ENCODE assay signal across 12 cellular contexts in the genomic region with DNA sequence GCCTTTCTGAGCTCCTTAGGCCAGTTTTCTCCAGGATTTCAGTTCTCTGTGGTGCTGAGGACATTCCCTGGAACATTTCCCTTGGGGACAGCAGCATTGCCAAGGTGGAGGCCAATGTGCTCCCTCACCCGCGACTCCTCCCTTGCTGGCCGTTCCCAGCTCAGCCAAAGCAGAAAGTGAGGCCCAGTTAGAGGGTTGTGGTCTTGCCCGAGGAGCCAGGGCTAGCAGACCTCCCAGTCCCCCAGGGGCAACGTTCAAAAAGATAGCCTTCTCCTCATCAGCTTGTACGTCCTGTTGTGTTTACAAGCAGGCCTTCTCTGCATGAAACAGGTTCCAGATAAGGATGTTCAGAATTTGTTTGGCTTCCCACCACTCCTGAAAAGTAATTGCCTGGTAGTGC.
DNase-seq lines count a peak whose midpoint lies in the region; ATAC-seq, FAIRE-seq and TF ChIP-seq lines count a peak whose summit lies in the region.
"Had no signal": no experiment of that assay in that cellular context is flagged by ENCODE, and none has a peak within 500 bp of the region (broad histone marks: within the 10 kb centered on the region; RNA-seq: fewer than 3 reads in every experiment).

No MANE protein-coding gene starts in this region.

- peaks cover 21% of the 10 kb centered on the region for H3K4me1 Mint-ChIP-seq in type B pancreatic cell (ENCODE audit: unreplicated experiment)

- H4K20me1 ChIP-seq in K562 (replicated peaks; ENCODE audit: control insufficient read depth, insufficient read depth, low read length) = no peaks in the 10 kb centered on the region

- H3K4me3 ChIP-seq in K562 (no peak overlapping the region), mesodermal cell (ENCODE audit: extremely low read depth, insufficient read depth, low read length, poor library complexity, severe bottlenecking) (no peak overlapping the region)

- H3K27me3 Mint-ChIP-seq in type B pancreatic cell = peaks cover 19% of the 10 kb centered on the region

- peak overlapping the region; percentile 67 for H3K4me2 ChIP-seq in K562 (ENCODE audit: insufficient read depth, low read length)

- H3K9me3 Mint-ChIP-seq in type B pancreatic cell = peaks cover under 1% of the 10 kb centered on the region
- H3K9me3 Mint-ChIP-seq: activated T-cell treated with anti-CD3 and anti-CD28 coated beads, Interleukin-2, amount 50 U/mL, for 72 hours had no signal

- TF ChIP-seq POLR2A in K562 (conservative IDR thresholded peaks at IDR 0.05) = no peak

- H2AFZ ChIP-seq in K562 (ENCODE audit: low read depth, low read length) = peak overlapping the region; percentile 88

- peak; percentile 60 for DNase-seq in DMS53 (lab: John Stamatoyannopoulos, UW)
- DNase-seq in DMS53 treated with DMSO at 0.1 percent for 48 hours (lab: John Stamatoyannopoulos, UW; ENCODE audit: unreplicated experiment) = no peak
- DNase-seq in K562 (ENCODE audit: extremely low read depth in 1 of 4, low spot score in 3 of 4) = peak; percentile 15 to 49 (median 20)
- no peak for DNase-seq in type B pancreatic cell (ENCODE audit: extremely low spot score, unreplicated experiment)
- no peak for DNase-seq in posterior cingulate gyrus
- DNase-seq in COR-L47 (lab: John Stamatoyannopoulos, UW) = no peak
- DNase-seq: activated T-cell treated with anti-CD3 and anti-CD28 coated beads, Interleukin-2, amount 50 U/mL, for 72 hours; dermis blood vessel endothelial cell; NCI-H524 had no signal

- BruUV-seq in K562 (replicated peaks; lab: Mats Ljungman, UMichigan) = no TSS peak

- H3K4me3 Mint-ChIP-seq in type B pancreatic cell = no peak overlapping the region

- no peaks in the 10 kb centered on the region for H3K9me3 ChIP-seq in K562 (replicated peaks; ENCODE audit: control insufficient read depth, insufficient read depth, low read depth, low read length)
- H3K9me3 ChIP-seq in mesodermal cell (ENCODE audit: control insufficient read depth, low read length) = no peaks in the 10 kb centered on the region

- no peak for TF ChIP-seq EP300 in K562 (IDR thresholded peaks at IDR 0.05; ENCODE audit: low read length)

- in situ Hi-C loops in K562 (cut with MboI) = no loop called here

- POLR2A ChIA-PET in K562 (lab: Yijun Ruan, JAX) = interaction anchor here (0.6 kb wide), 1 partner anchor 1045 kb away, joined by 4 read pairs; no protein-coding TSS in a partner anchor

- H3K36me3 Mint-ChIP-seq in type B pancreatic cell = no peaks in the 10 kb centered on the region

- CTCF ChIA-PET in K562 (lab: Yijun Ruan, JAX; ENCODE audit: low intra/inter-chr PET ratio) = interaction anchor here (0.7 kb wide), 1 partner anchor 50 kb away, joined by 3 read pairs; no protein-coding TSS in a partner anchor

- H3K27ac ChIP-seq in K562 (ENCODE audit: extremely low read depth, low read depth, low read length) (peak overlapping the region; percentile 94), mesodermal cell (ENCODE audit: low read depth, low read length, severe bottlenecking) (peak overlapping the region; percentile 92)
- H3K27ac ChIP-seq: 22Rv1 had no signal

- no peaks in the 10 kb centered on the region for H3K79me2 ChIP-seq in K562 (ENCODE audit: control insufficient read depth, insufficient read depth, low read length)

- FAIRE-seq in K562 (lab: Jason Lieb, UNC) = peak; percentile 79

- ATAC-seq in K562 (peak; percentile 2; the same call in 1 of the 3 replicates), GM19395 (IDR thresholded peaks at IDR 0.05; ENCODE audit: unreplicated experiment) (no peak)

- H3K36me3 ChIP-seq in K562 (ENCODE audit: control insufficient read depth, insufficient read depth, low read length) (no peaks in the 10 kb centered on the region), mesodermal cell (ENCODE audit: control insufficient read depth, insufficient read depth, low read length) (no peaks in the 10 kb centered on the region)

- H3K9me1 ChIP-seq in K562 (ENCODE audit: control insufficient read depth, insufficient read depth, low read length) = no peaks in the 10 kb centered on the region

- H3K9ac ChIP-seq in K562 (ENCODE audit: insufficient read depth in 1 of 2, low read depth in 2 of 2, low read length in 2 of 2) = peak overlapping the region; percentile 53 to 69; a peak in 2 of 4 replicates

- peak overlapping the region; percentile 73 for H3K27ac Mint-ChIP-seq in type B pancreatic cell
- H3K27ac Mint-ChIP-seq: activated T-cell treated with anti-CD3 and anti-CD28 coated beads, Interleukin-2, amount 50 U/mL, for 72 hours had no signal

- TF ChIP-seq RAD21 in K562 (CRISPR knock-in tag; conservative IDR thresholded peaks at IDR 0.05 in 1 of 2, IDR thresholded peaks at IDR 0.05 in 1 of 2) = no peak

- 25% methylated on average over 5 of the region's 6 CpGs for WGBS in K562 (ENCODE audit: insufficient coverage, low coverage, missing lambda C conversion rate)
- 88 to 100% methylated on average over 2 to 3 of the region's 6 CpGs for WGBS in mesodermal cell (ENCODE audit: insufficient coverage in 2 of 2), 2 experiments

- intact Hi-C loops in K562 (cut with micrococcal nuclease) = no loop called here
- intact Hi-C loops in posterior cingulate gyrus (cut with DNase I) = loop anchor here (5.0 kb wide), 1 partner anchor 142 kb away; no protein-coding TSS in a partner anchor

- no peak for TF ChIP-seq CTCF in K562 (IDR thresholded peaks at IDR 0.05 in 2 of 3, conservative IDR thresholded peaks at IDR 0.05 in 1 of 3; ENCODE audit: insufficient read depth in 2 of 3, low read depth in 1 of 3, low read length in 3 of 3)
- TF ChIP-seq CTCF in type B pancreatic cell (conservative IDR thresholded peaks at IDR 0.05) = no peak

- H3K4me1 ChIP-seq in K562 (replicated peaks in 1 of 2; ENCODE audit: control insufficient read depth in 2 of 2, insufficient read depth in 2 of 2, low read length in 2 of 2) = peaks cover 22 to 50% of the 10 kb centered on the region in 2 experiments; a peak in 4 of 5 replicates
- peaks cover 38% of the 10 kb centered on the region for H3K4me1 ChIP-seq in mesodermal cell (ENCODE audit: control insufficient read depth, insufficient read depth, low read length, poor library complexity, severe bottlenecking)

- H3K27me3 ChIP-seq in K562 (ENCODE audit: control insufficient read depth in 2 of 2, insufficient read depth in 2 of 2, low read length in 2 of 2) = no peaks in the 10 kb centered on the region

TF ChIP-seq in K562, 482 proteins besides CTCF, POLR2A, EP300 and RAD21 (continues in another document):
- TF ChIP-seq, protein P1, sequence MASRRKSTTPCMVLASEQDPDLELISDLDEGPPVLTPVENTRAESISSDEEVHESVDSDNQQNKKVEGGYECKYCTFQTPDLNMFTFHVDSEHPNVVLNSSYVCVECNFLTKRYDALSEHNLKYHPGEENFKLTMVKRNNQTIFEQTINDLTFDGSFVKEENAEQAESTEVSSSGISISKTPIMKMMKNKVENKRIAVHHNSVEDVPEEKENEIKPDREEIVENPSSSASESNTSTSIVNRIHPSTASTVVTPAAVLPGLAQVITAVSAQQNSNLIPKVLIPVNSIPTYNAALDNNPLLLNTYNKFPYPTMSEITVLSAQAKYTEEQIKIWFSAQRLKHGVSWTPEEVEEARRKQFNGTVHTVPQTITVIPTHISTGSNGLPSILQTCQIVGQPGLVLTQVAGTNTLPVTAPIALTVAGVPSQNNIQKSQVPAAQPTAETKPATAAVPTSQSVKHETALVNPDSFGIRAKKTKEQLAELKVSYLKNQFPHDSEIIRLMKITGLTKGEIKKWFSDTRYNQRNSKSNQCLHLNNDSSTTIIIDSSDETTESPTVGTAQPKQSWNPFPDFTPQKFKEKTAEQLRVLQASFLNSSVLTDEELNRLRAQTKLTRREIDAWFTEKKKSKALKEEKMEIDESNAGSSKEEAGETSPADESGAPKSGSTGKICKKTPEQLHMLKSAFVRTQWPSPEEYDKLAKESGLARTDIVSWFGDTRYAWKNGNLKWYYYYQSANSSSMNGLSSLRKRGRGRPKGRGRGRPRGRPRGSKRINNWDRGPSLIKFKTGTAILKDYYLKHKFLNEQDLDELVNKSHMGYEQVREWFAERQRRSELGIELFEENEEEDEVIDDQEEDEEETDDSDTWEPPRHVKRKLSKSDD (conservative IDR thresholded peaks at IDR 0.05; ENCODE audit: low read length) = no peak
- TF ChIP-seq ZBTB7A (IDR thresholded peaks at IDR 0.05; ENCODE audit: borderline replicate concordance, control insufficient read depth, low read depth, low read length) = 0 out of 2 replicates have a peak, but pooled peaks have one; percentile 18
- no peak for TF ChIP-seq NFYB (IDR thresholded peaks at IDR 0.05; ENCODE audit: extremely low read depth, insufficient read length)
- 0 out of 2 replicates have a peak, but pooled peaks have one; percentile 51 for TF ChIP-seq ERF (CRISPR knock-in tag; IDR thresholded peaks at IDR 0.05)
- TF ChIP-seq BCOR (IDR thresholded peaks at IDR 0.05) = no peak
- no peak for TF ChIP-seq KAT2B (IDR thresholded peaks at IDR 0.05; ENCODE audit: low read depth, low read length)
- no peak for TF ChIP-seq ZNF143 (CRISPR knock-in tag; IDR thresholded peaks at IDR 0.05)
- 0 out of 4 replicates have a peak, but pooled peaks of 1 of the 2 experiments have one; percentile 2 for TF ChIP-seq RCOR1 (IDR thresholded peaks at IDR 0.05; ENCODE audit: borderline replicate concordance in 1 of 2, low read depth in 2 of 2, low read length in 2 of 2)
- peak; percentile 36; the same call in 1 of the 2 replicates for TF ChIP-seq SMAD4 (CRISPR knock-in tag; conservative IDR thresholded peaks at IDR 0.05)
- TF ChIP-seq FOXJ3 (CRISPR knock-in tag; IDR thresholded peaks at IDR 0.05) = no peak
- TF ChIP-seq CBX3 (IDR thresholded peaks at IDR 0.05; ENCODE audit: borderline replicate concordance in 1 of 2, low read length in 2 of 2) = 0 out of 3 replicates have a peak, but pooled peaks of 1 of the 2 experiments have one; percentile 15
- peak; percentile 31; the same call in 1 of the 2 replicates for TF ChIP-seq TAL1 (IDR thresholded peaks at IDR 0.05)
- TF ChIP-seq, protein P2, sequence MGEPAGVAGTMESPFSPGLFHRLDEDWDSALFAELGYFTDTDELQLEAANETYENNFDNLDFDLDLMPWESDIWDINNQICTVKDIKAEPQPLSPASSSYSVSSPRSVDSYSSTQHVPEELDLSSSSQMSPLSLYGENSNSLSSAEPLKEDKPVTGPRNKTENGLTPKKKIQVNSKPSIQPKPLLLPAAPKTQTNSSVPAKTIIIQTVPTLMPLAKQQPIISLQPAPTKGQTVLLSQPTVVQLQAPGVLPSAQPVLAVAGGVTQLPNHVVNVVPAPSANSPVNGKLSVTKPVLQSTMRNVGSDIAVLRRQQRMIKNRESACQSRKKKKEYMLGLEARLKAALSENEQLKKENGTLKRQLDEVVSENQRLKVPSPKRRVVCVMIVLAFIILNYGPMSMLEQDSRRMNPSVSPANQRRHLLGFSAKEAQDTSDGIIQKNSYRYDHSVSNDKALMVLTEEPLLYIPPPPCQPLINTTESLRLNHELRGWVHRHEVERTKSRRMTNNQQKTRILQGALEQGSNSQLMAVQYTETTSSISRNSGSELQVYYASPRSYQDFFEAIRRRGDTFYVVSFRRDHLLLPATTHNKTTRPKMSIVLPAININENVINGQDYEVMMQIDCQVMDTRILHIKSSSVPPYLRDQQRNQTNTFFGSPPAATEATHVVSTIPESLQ (CRISPR knock-in tag; IDR thresholded peaks at IDR 0.05) = no peak
- TF ChIP-seq CBFA2T3 (IDR thresholded peaks at IDR 0.05) = peak; percentile 58

Comparison
In these comparisons a context has a peak if more than half of its experiments do, and no peak if none do; other contexts are left out.
1. DNase-seq: peak in DMS53 (single experiment) and K562 (4 of 4); none in DMS53 treated with DMSO at 0.1 percent for 48 hours (single experiment), type B pancreatic cell (single experiment), posterior cingulate gyrus (0 of 10) and COR-L47 (single experiment).